In genomic region chr7:48035301-48035966, GRCh38 we compare ENCODE assay signal across 8 cellular contexts. TPM values are rescaled to one million over a fixed set of nuclear protein-coding genes. Genes with fewer than 3 reads are reported as not detected.
DNase-seq lines count a peak whose midpoint lies in the region; ATAC-seq and TF ChIP-seq lines count a peak whose summit lies in the region.

C7orf57 (plus strand) TSS chr7:48035543; CDS start chr7:48036309, 766 bp downstream.

- H3K4me1 Mint-ChIP-seq in endothelial cell (ENCODE audit: unreplicated experiment): peaks cover 6% of the 10 kb centered on the region

- TF ChIP-seq CTCF in AG09319 (IDR thresholded peaks at IDR 0.05; ENCODE audit: low read depth, low read length) (peak; percentile 29), endothelial cell (IDR thresholded peaks at IDR 0.05; ENCODE audit: unreplicated experiment) (no peak)

- no peaks in the 10 kb centered on the region for H3K36me3 Mint-ChIP-seq in endothelial cell (ENCODE audit: low read depth, unreplicated experiment)

- peak within 1 kb of the TSS; percentile 44 for H3K27ac Mint-ChIP-seq in endothelial cell (ENCODE audit: unreplicated experiment)

- DNase-seq in AG09319 (ENCODE audit: extremely low read depth, low read depth) (peak; percentile 48), NCI-H526 (lab: John Stamatoyannopoulos, UW) (peak; percentile 36 to 74), endothelial cell (ENCODE audit: low spot score) (peak; percentile 95), mesenteric fat pad (ENCODE audit: low spot score) (peak; percentile 97)
- peak; percentile 65 for DNase-seq in activated CD8-positive, alpha-beta memory T cell treated with anti-CD3 and anti-CD28 coated beads, Interleukin-2, amount 50 U/mL, for 1 hour (ENCODE audit: extremely low read depth)
- peak; percentile 72 to 81 (median 76) for DNase-seq in stimulated activated CD4-positive, alpha-beta T cell treated with anti-CD3 and anti-CD28 coated beads, TNF-alpha, amount 100 ng/mL, for 48 hours (ENCODE audit: low read depth in 3 of 3)

- ATAC-seq in GM19025 (IDR thresholded peaks at IDR 0.05; ENCODE audit: low read depth, unreplicated experiment) (peak; percentile 100), HG03175 (IDR thresholded peaks at IDR 0.05; ENCODE audit: unreplicated experiment) (peak; percentile 99)

- H3K27me3 Mint-ChIP-seq in endothelial cell (ENCODE audit: unreplicated experiment): peaks cover 7% of the 10 kb centered on the region

- peak within 1 kb of the TSS; percentile 91 for H3K4me3 Mint-ChIP-seq in endothelial cell (ENCODE audit: unreplicated experiment)

- H3K9me3 Mint-ChIP-seq in endothelial cell (ENCODE audit: unreplicated experiment): no peaks in the 10 kb centered on the region

RNA-seq across cellular contexts. Expression of gene C7orf57, which starts in this region (rescaled TPM):
- total RNA-seq in endothelial cell (ENCODE audit: unreplicated experiment) (not detected), mesenteric fat pad (not detected)

Comparison
In these comparisons a context has a peak if more than half of its experiments do, and no peak if none do; other contexts are left out.
1. Peak in every context shown above with its lines: DNase-seq and ATAC-seq.
2. Peak in DNase-seq in endothelial cell; RNA of the gene not detected or under 1 TPM.
3. Peak in DNase-seq in mesenteric fat pad; RNA of the gene not detected or under 1 TPM.